ENCODE assay signal across 8 cellular contexts in the genomic region with DNA sequence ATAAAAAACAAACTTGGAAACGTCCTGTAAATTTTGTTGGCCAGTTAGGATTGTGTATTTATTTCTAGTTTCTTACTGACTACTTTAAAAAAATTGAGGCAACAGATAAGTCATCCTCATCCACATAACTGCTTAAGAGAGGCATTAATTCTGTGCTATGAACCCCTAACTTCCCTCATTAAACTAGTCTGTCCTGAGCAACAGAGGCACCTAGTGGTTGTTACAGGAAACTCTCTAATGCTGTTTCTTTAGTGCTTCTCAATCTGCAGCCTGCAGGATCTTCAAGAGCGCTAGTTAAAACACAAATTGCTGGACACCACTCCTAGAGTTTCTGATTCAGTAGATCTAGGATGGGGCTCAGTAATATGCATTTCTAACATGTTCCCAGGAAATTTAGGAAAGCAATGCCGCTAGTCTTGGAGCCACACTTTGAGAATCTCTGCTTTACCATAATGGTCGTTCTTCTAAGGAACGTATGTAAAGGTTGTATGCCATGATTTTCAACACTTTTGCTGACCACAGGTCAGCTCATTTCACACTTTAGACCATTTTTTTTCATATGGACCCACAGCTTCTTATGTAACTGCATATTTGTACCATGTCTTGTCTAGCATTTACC.
DNase-seq lines count a peak whose midpoint lies in the region; ATAC-seq, FAIRE-seq and TF ChIP-seq lines count a peak whose summit lies in the region.

No MANE protein-coding gene starts in this region.

- no peak for FAIRE-seq in small intestine (lab: Jason Lieb, UNC)

- no peak overlapping the region for H2AFZ ChIP-seq in KMS-11 (ENCODE audit: low read depth)

- TF ChIP-seq CTCF in GM06990 (IDR thresholded peaks at IDR 0.05; ENCODE audit: insufficient read depth, low read length, poor library complexity, severe bottlenecking) (peak; percentile 66), KMS-11 (conservative IDR thresholded peaks at IDR 0.05; ENCODE audit: low read depth, low read length) (peak; percentile 72)

- DNase-seq in GM06990 (ENCODE audit: extremely low read depth, insufficient read length) (peak; percentile 23), SK-N-MC (ENCODE audit: low read depth, low spot score) (peak; percentile 44), left kidney (ENCODE audit: low read depth, low spot score) (peak; percentile 77), small intestine (no peak), NOMO-1 (lab: John Stamatoyannopoulos, UW; ENCODE audit: unreplicated experiment in 2 of 2) (no peak)

- H3K27me3 ChIP-seq in GM06990 (replicated peaks; ENCODE audit: control insufficient read depth, insufficient read depth, low read length), result no peaks in the 10 kb centered on the region
- no peaks in the 10 kb centered on the region for H3K27me3 ChIP-seq in KMS-11 (ENCODE audit: insufficient read depth, low read depth)
- no peaks in the 10 kb centered on the region for H3K27me3 ChIP-seq in small intestine (ENCODE audit: control insufficient read depth in 2 of 2, insufficient read depth in 2 of 2, low read length in 2 of 2)

- ATAC-seq in GM21447 (IDR thresholded peaks at IDR 0.05; ENCODE audit: unreplicated experiment), result peak; percentile 81
- ATAC-seq in HG03025 (IDR thresholded peaks at IDR 0.05; ENCODE audit: low FRiP score, unreplicated experiment), result no peak

- H4K20me1 ChIP-seq in KMS-11 (ENCODE audit: insufficient read depth), result no peaks in the 10 kb centered on the region

- H3K27ac ChIP-seq in KMS-11 (no peak overlapping the region), SK-N-MC (no peak overlapping the region), small intestine (ENCODE audit: low read depth in 1 of 2, low read length in 1 of 2) (no peak overlapping the region)

- no peaks in the 10 kb centered on the region for H3K79me2 ChIP-seq in KMS-11 (ENCODE audit: insufficient read depth, low read depth)

- H3K9ac ChIP-seq in KMS-11, result no peak overlapping the region
- no peak overlapping the region for H3K9ac ChIP-seq in SK-N-MC (ENCODE audit: insufficient read length)

- H3K4me3 ChIP-seq in GM06990 (replicated peaks; ENCODE audit: low read depth, low read length) (no peak overlapping the region), KMS-11 (IDR thresholded peaks at IDR 0.05; ENCODE audit: insufficient read depth, low read depth, low read length) (no peak overlapping the region), SK-N-MC (no peak overlapping the region), small intestine (ENCODE audit: low read depth in 1 of 2, low read length in 2 of 2) (no peak overlapping the region)

- H3K36me3 ChIP-seq in GM06990 (ENCODE audit: control insufficient read depth, insufficient read depth, low read length) (no peaks in the 10 kb centered on the region), KMS-11 (ENCODE audit: insufficient read depth) (no peaks in the 10 kb centered on the region), SK-N-MC (ENCODE audit: insufficient read depth, low read length) (no peaks in the 10 kb centered on the region), small intestine (ENCODE audit: control insufficient read depth in 2 of 2, insufficient read depth in 2 of 2, low read length in 2 of 2) (no peaks in the 10 kb centered on the region)

- H3K9me3 ChIP-seq in SK-N-MC (ENCODE audit: low read depth, low read length), result no peaks in the 10 kb centered on the region
- H3K9me3 ChIP-seq in small intestine (ENCODE audit: control insufficient read depth, low read depth), result no peaks in the 10 kb centered on the region

- 55 to 57% (median 56%) methylated on average over 5 of the region's 5 CpGs for WGBS in small intestine, 3 donors

- H3K4me2 ChIP-seq in KMS-11, result no peak overlapping the region

- H3K4me1 ChIP-seq in KMS-11 (ENCODE audit: low read depth, poor library complexity, severe bottlenecking) (no peaks in the 10 kb centered on the region), small intestine (ENCODE audit: control insufficient read depth in 2 of 2, insufficient read depth in 1 of 2, low read depth in 1 of 2, low read length in 1 of 2) (no peaks in the 10 kb centered on the region)

Comparison
In these comparisons a context has a peak if more than half of its experiments do, and no peak if none do; other contexts are left out.
1. DNase-seq: peak in GM06990 (single experiment), SK-N-MC (single experiment) and left kidney (single experiment); none in small intestine (single experiment) and NOMO-1 (0 of 2).